ENCODE assay signal across 14 cellular contexts in the genomic region with DNA sequence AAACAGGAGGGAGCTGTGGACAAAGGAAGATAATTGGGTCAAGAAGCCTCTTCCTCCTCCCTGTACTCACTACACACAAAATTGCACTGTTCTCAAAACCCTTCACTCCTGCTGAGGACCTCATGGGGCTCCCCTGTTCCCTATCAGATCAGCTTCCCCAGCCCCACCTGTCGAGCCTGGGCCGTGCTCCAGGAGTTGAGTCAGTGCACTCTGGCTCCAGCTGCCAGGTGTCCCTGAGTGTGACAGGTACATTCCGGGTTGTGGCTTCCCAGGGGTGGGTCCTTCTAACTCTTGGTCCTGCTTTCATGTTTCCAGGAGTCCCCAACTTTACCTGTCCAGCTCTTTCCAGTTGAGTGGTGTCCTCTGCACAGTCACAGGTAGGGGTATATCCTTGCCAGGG. TPM values are rescaled to one million over a fixed set of nuclear protein-coding genes. Genes with fewer than 3 reads are reported as not detected.
A peak's percentile ranks its signal among the peaks of the same experiment; 100 is the strongest.
DNase-seq lines count a peak whose midpoint lies in the region; ATAC-seq, FAIRE-seq and TF ChIP-seq lines count a peak whose summit lies in the region.
"Had no signal": no experiment of that assay in that cellular context is flagged by ENCODE, and none has a peak within 500 bp of the region (broad histone marks: within the 10 kb centered on the region; RNA-seq: fewer than 3 reads in every experiment).

No MANE protein-coding gene starts in this region.

- WGBS in upper lobe of left lung, 2 donors: 50 to 72% methylated on average over 3 of the region's 3 CpGs

- no peak for TF ChIP-seq POLR2A in upper lobe of left lung (IDR thresholded peaks at IDR 0.05)

- TF ChIP-seq CTCF in epithelial cell of esophagus (IDR thresholded peaks at IDR 0.05; ENCODE audit: insufficient read depth, low read depth, low read length, missing control alignments) (no peak), upper lobe of left lung (IDR thresholded peaks at IDR 0.05) (no peak), GM10266 (IDR thresholded peaks at IDR 0.05; ENCODE audit: control insufficient read depth, insufficient read depth, low read depth, missing control alignments) (no peak), D721Med (IDR thresholded peaks at IDR 0.05; ENCODE audit: insufficient read depth, missing control alignments) (no peak)

- no peaks in the 10 kb centered on the region for H3K27me3 ChIP-seq in upper lobe of left lung

- TF ChIP-seq EP300 in upper lobe of left lung (IDR thresholded peaks at IDR 0.05): no peak

- no peak overlapping the region for H3K27ac ChIP-seq in upper lobe of left lung

- ATAC-seq in activated naive CD4-positive, alpha-beta T cell treated with anti-CD3 and anti-CD28 coated beads, Interleukin-2, amount 50 U/mL, for 72 hours: no peak
- ATAC-seq in upper lobe of left lung (ENCODE audit: low FRiP score in 2 of 2): peak; percentile 12 to 56
- no peak for ATAC-seq in HG03354 (IDR thresholded peaks at IDR 0.05; ENCODE audit: poor library complexity, severe bottlenecking, unreplicated experiment)

- peaks cover 5 to 7% of the 10 kb centered on the region in 2 donors for H3K36me3 Mint-ChIP-seq in activated naive CD4-positive, alpha-beta T cell treated with anti-CD3 and anti-CD28 coated beads, Interleukin-2, amount 50 U/mL, for 72 hours
- H3K36me3 Mint-ChIP-seq: IgD-negative memory B cell had no signal

- no peaks in the 10 kb centered on the region for H3K4me1 ChIP-seq in upper lobe of left lung

- no peak overlapping the region for H3K4me3 ChIP-seq in epithelial cell of esophagus (ENCODE audit: low read length)
- H3K4me3 ChIP-seq in upper lobe of left lung: no peak overlapping the region

- H3K27ac Mint-ChIP-seq in activated naive CD4-positive, alpha-beta T cell treated with anti-CD3 and anti-CD28 coated beads, Interleukin-2, amount 50 U/mL, for 72 hours: peak overlapping the region; percentile 49 to 87
- H3K27ac Mint-ChIP-seq: IgD-negative memory B cell had no signal

- no peak for DNase-seq in activated naive CD4-positive, alpha-beta T cell treated with anti-CD3 and anti-CD28 coated beads, Interleukin-2, amount 50 U/mL, for 72 hours (ENCODE audit: low spot score in 2 of 2)
- no peak for DNase-seq in activated naive CD4-positive, alpha-beta T cell (lab: John Stamatoyannopoulos, UW)
- DNase-seq in NCI-H345 treated with DMSO at 0.1 percent for 48 hours (lab: John Stamatoyannopoulos, UW; ENCODE audit: unreplicated experiment) (peak; percentile 93), epithelial cell of esophagus (ENCODE audit: low read depth) (peak; percentile 19), upper lobe of left lung (peak in 1 of 2 donors; percentile 66), GM10266 (ENCODE audit: extremely low spot score) (no peak), D721Med (ENCODE audit: insufficient read length, low spot score) (no peak)
- DNase-seq: head of caudate nucleus, NCI-H187 treated with DMSO at 0.1 percent for 48 hours, T1000 had no signal

- H3K36me3 ChIP-seq in upper lobe of left lung: peaks cover 19 to 63% (median 59%) of the 10 kb centered on the region in 4 donors

- FAIRE-seq in D721Med (lab: Jason Lieb, UNC): no peak
- FAIRE-seq: astrocyte had no signal

- H3K9me3 ChIP-seq in upper lobe of left lung: no peaks in the 10 kb centered on the region

- no peaks in the 10 kb centered on the region for H3K9me3 Mint-ChIP-seq in activated naive CD4-positive, alpha-beta T cell treated with anti-CD3 and anti-CD28 coated beads, Interleukin-2, amount 50 U/mL, for 72 hours
- H3K9me3 Mint-ChIP-seq: IgD-negative memory B cell had no signal

RNA-seq across cellular contexts. Expression of a gene that starts 8.4 kb away (rescaled TPM):
- total RNA-seq in activated naive CD4-positive, alpha-beta T cell treated with anti-CD3 and anti-CD28 coated beads, Interleukin-2, amount 50 U/mL, for 72 hours: 100 to 1,000 TPM in 1 of 2 donors, 10 to 100 TPM in 1; 75.5 to 107 TPM
- total RNA-seq in upper lobe of left lung: 100 to 1,000 TPM in 2 of 6 donors, 10 to 100 TPM in 4; 57.6 to 124 (median 80.3) TPM

RNA-seq across cellular contexts. Expression of a gene that starts 32.0 kb away (rescaled TPM):
- 10 to 100 TPM; 33.7 to 66.8 TPM for total RNA-seq in activated naive CD4-positive, alpha-beta T cell treated with anti-CD3 and anti-CD28 coated beads, Interleukin-2, amount 50 U/mL, for 72 hours
- 1 to 10 TPM in 5 of 6 donors, under 1 TPM in 1; 0.97 to 6.9 (median 3.0) TPM for total RNA-seq in upper lobe of left lung
- total RNA-seq: RPMI7951 had no signal

RNA-seq across cellular contexts. Expression of a gene that starts 40.6 kb away (rescaled TPM):
- total RNA-seq in activated naive CD4-positive, alpha-beta T cell treated with anti-CD3 and anti-CD28 coated beads, Interleukin-2, amount 50 U/mL, for 72 hours: 10 to 100 TPM; 33.7 to 52.6 TPM
- 10 to 100 TPM in 4 of 6 donors, 1 to 10 TPM in 2; 9.4 to 20.1 (median 11.9) TPM for total RNA-seq in upper lobe of left lung

Comparison
In these comparisons a context has a peak if more than half of its experiments do, and no peak if none do; other contexts are left out.
1. ATAC-seq: peak in upper lobe of left lung (2 of 2); none in activated naive CD4-positive, alpha-beta T cell treated with anti-CD3 and anti-CD28 coated beads, Interleukin-2, amount 50 U/mL, for 72 hours (0 of 2) and HG03354 (single experiment).
2. DNase-seq: peak in NCI-H345 treated with DMSO at 0.1 percent for 48 hours (single experiment) and epithelial cell of esophagus (single experiment); none in activated naive CD4-positive, alpha-beta T cell treated with anti-CD3 and anti-CD28 coated beads, Interleukin-2, amount 50 U/mL, for 72 hours (0 of 2), activated naive CD4-positive, alpha-beta T cell (0 of 4), GM10266 (single experiment) and D721Med (single experiment).
3. RNA of a gene that starts 32.0 kb away (total RNA-seq): 33.7 to 66.8 TPM in activated naive CD4-positive, alpha-beta T cell treated with anti-CD3 and anti-CD28 coated beads, Interleukin-2, amount 50 U/mL, for 72 hours; 0.97 to 6.9 TPM in upper lobe of left lung; every median in the first group is over 4 times any median in the second.